In genomic region chr3:174440741-174441587, GRCh38 we compare ENCODE assay signal across 1 cellular context.
A peak's percentile ranks its signal among the peaks of the same experiment; 100 is the strongest.
TF ChIP-seq lines count a peak whose summit lies in the region.

No MANE protein-coding gene starts in this region.

TF ChIP-seq in H1, 55 proteins besides CTCF, POLR2A, EP300 and RAD21 (continued from another document):
- TF ChIP-seq SP1 (IDR thresholded peaks at IDR 0.05; ENCODE audit: low read depth, low read length) = no peak
- peak in 1 of 2 experiments; percentile 22; a peak in 1 of 4 replicates for TF ChIP-seq HDAC2 (IDR thresholded peaks at IDR 0.05; ENCODE audit: borderline replicate concordance in 1 of 2, low read depth in 2 of 2, low read length in 2 of 2)
- TF ChIP-seq MAX (IDR thresholded peaks at IDR 0.05) = peak; percentile 79
- peak; percentile 67; the same call in 1 of the 2 replicates for TF ChIP-seq JUND (IDR thresholded peaks at IDR 0.05; ENCODE audit: low read length)
- TF ChIP-seq RFX5 (IDR thresholded peaks at IDR 0.05; ENCODE audit: borderline replicate concordance, low read depth, low read length) = no peak
- no peak for TF ChIP-seq SIX5 (IDR thresholded peaks at IDR 0.05; ENCODE audit: low read depth, low read length)
- TF ChIP-seq TAF7 (optimal IDR thresholded peaks at IDR 0.05; ENCODE audit: borderline replicate concordance, low read depth, low read length) = peak; percentile 65
- no peak for TF ChIP-seq BRCA1 (IDR thresholded peaks at IDR 0.05; ENCODE audit: low read depth, low read length)
- TF ChIP-seq CTBP2 (IDR thresholded peaks at IDR 0.05; ENCODE audit: borderline replicate concordance, insufficient read depth, insufficient read length, low read length) = peak; percentile 59
- TF ChIP-seq, protein P1, sequence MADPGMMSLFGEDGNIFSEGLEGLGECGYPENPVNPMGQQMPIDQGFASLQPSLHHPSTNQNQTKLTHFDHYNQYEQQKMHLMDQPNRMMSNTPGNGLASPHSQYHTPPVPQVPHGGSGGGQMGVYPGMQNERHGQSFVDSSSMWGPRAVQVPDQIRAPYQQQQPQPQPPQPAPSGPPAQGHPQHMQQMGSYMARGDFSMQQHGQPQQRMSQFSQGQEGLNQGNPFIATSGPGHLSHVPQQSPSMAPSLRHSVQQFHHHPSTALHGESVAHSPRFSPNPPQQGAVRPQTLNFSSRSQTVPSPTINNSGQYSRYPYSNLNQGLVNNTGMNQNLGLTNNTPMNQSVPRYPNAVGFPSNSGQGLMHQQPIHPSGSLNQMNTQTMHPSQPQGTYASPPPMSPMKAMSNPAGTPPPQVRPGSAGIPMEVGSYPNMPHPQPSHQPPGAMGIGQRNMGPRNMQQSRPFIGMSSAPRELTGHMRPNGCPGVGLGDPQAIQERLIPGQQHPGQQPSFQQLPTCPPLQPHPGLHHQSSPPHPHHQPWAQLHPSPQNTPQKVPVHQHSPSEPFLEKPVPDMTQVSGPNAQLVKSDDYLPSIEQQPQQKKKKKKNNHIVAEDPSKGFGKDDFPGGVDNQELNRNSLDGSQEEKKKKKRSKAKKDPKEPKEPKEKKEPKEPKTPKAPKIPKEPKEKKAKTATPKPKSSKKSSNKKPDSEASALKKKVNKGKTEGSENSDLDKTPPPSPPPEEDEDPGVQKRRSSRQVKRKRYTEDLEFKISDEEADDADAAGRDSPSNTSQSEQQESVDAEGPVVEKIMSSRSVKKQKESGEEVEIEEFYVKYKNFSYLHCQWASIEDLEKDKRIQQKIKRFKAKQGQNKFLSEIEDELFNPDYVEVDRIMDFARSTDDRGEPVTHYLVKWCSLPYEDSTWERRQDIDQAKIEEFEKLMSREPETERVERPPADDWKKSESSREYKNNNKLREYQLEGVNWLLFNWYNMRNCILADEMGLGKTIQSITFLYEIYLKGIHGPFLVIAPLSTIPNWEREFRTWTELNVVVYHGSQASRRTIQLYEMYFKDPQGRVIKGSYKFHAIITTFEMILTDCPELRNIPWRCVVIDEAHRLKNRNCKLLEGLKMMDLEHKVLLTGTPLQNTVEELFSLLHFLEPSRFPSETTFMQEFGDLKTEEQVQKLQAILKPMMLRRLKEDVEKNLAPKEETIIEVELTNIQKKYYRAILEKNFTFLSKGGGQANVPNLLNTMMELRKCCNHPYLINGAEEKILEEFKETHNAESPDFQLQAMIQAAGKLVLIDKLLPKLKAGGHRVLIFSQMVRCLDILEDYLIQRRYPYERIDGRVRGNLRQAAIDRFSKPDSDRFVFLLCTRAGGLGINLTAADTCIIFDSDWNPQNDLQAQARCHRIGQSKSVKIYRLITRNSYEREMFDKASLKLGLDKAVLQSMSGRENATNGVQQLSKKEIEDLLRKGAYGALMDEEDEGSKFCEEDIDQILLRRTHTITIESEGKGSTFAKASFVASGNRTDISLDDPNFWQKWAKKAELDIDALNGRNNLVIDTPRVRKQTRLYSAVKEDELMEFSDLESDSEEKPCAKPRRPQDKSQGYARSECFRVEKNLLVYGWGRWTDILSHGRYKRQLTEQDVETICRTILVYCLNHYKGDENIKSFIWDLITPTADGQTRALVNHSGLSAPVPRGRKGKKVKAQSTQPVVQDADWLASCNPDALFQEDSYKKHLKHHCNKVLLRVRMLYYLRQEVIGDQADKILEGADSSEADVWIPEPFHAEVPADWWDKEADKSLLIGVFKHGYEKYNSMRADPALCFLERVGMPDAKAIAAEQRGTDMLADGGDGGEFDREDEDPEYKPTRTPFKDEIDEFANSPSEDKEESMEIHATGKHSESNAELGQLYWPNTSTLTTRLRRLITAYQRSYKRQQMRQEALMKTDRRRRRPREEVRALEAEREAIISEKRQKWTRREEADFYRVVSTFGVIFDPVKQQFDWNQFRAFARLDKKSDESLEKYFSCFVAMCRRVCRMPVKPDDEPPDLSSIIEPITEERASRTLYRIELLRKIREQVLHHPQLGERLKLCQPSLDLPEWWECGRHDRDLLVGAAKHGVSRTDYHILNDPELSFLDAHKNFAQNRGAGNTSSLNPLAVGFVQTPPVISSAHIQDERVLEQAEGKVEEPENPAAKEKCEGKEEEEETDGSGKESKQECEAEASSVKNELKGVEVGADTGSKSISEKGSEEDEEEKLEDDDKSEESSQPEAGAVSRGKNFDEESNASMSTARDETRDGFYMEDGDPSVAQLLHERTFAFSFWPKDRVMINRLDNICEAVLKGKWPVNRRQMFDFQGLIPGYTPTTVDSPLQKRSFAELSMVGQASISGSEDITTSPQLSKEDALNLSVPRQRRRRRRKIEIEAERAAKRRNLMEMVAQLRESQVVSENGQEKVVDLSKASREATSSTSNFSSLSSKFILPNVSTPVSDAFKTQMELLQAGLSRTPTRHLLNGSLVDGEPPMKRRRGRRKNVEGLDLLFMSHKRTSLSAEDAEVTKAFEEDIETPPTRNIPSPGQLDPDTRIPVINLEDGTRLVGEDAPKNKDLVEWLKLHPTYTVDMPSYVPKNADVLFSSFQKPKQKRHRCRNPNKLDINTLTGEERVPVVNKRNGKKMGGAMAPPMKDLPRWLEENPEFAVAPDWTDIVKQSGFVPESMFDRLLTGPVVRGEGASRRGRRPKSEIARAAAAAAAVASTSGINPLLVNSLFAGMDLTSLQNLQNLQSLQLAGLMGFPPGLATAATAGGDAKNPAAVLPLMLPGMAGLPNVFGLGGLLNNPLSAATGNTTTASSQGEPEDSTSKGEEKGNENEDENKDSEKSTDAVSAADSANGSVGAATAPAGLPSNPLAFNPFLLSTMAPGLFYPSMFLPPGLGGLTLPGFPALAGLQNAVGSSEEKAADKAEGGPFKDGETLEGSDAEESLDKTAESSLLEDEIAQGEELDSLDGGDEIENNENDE (IDR thresholded peaks at IDR 0.05; ENCODE audit: insufficient replicate concordance, low read length) = no peak
TF ChIP-seq in H1: peak in this region for 17.
